Comparison of ENCODE assay signal across 8 cellular contexts in genomic region chr5:151158287-151158661, GRCh38. TPM values are rescaled to one million over a fixed set of nuclear protein-coding genes. Genes with fewer than 3 reads are reported as not detected.
DNase-seq lines count a peak whose midpoint lies in the region; ATAC-seq and TF ChIP-seq lines count a peak whose summit lies in the region.

No MANE protein-coding gene starts in this region.

- peaks cover 0 to 13% (median 5%) of the 10 kb centered on the region in 11 experiments; a peak in 10 of 22 replicates for H3K36me3 ChIP-seq in BLaER1 treated with 17β-estradiol and CSF1 and Interleukin-3, amounts not matched to agents 10 nM and 100 nM
- H3K36me3 ChIP-seq in brain microvascular endothelial cell (replicated peaks) (peaks cover 6% of the 10 kb centered on the region), mesenchymal stem cell (ENCODE audit: control insufficient read depth in 1 of 2, insufficient read depth in 2 of 2, low read depth in 1 of 2, low read length in 2 of 2) (peaks cover 0 to 9% of the 10 kb centered on the region in 2 experiments)

- H2BK15ac ChIP-seq in mesenchymal stem cell (ENCODE audit: low read depth, poor library complexity, severe bottlenecking): no peak overlapping the region

- H3K14ac ChIP-seq in mesenchymal stem cell (ENCODE audit: low read length in 2 of 2): no peak overlapping the region

- H3K27me3 ChIP-seq in BLaER1 treated with 17β-estradiol and CSF1 and Interleukin-3, amounts not matched to agents 10 nM and 100 nM: no peaks in the 10 kb centered on the region
- H3K27me3 ChIP-seq in brain microvascular endothelial cell (replicated peaks) (no peaks in the 10 kb centered on the region), mesenchymal stem cell (ENCODE audit: control insufficient read depth in 1 of 2, insufficient read depth in 1 of 2, low read length in 2 of 2) (no peaks in the 10 kb centered on the region)

- H2BK120ac ChIP-seq in mesenchymal stem cell (ENCODE audit: low read depth, low read length): no peak overlapping the region

- peak overlapping the region; percentile 73 to 91 (median 84) for H3K9ac ChIP-seq in BLaER1 treated with 17β-estradiol and CSF1 and Interleukin-3, amounts not matched to agents 10 nM and 100 nM
- H3K9ac ChIP-seq in mesenchymal stem cell (ENCODE audit: low read length): peak overlapping the region; percentile 95

- H3K4ac ChIP-seq in mesenchymal stem cell (ENCODE audit: low read depth in 1 of 2, low read length in 2 of 2): peak overlapping the region; percentile 9 to 73

- TF ChIP-seq CTCF in brain microvascular endothelial cell (IDR thresholded peaks at IDR 0.05; ENCODE audit: low read depth, low read length, missing control alignments): no peak

- no peak overlapping the region for H3K23ac ChIP-seq in mesenchymal stem cell (ENCODE audit: low read length in 2 of 2)

- in situ Hi-C loops in brain microvascular endothelial cell (cut with HindIII; ENCODE audit: low pct_ligation_motif_present, low sequenced_read_pairs): no loop called here

- no peaks in the 10 kb centered on the region for H3K79me1 ChIP-seq in mesenchymal stem cell (replicated peaks; ENCODE audit: low read length, poor library complexity, severe bottlenecking)

- DNase-seq in HuH-7 (ENCODE audit: low spot score) (peak; percentile 32), brain microvascular endothelial cell (peak; percentile 40), mesenchymal stem cell (no peak), NCI-H2029 (lab: John Stamatoyannopoulos, UW) (no peak), foreskin melanocyte (no peak), amygdala (lab: John Stamatoyannopoulos, UW) (no peak)

- peak overlapping the region; percentile 48 to 88 for H3K18ac ChIP-seq in mesenchymal stem cell (ENCODE audit: low read depth in 1 of 2, low read length in 2 of 2)

- no peak overlapping the region for H4K91ac ChIP-seq in mesenchymal stem cell (ENCODE audit: low read length)

- H3K4me2 ChIP-seq in BLaER1 treated with 17β-estradiol and CSF1 and Interleukin-3, amounts not matched to agents 10 nM and 100 nM: peak overlapping the region; percentile 89 to 99 (median 97)
- H3K4me2 ChIP-seq in mesenchymal stem cell (ENCODE audit: low read length, poor library complexity, severe bottlenecking): peak overlapping the region; percentile 88

- 13% methylated on average over 4 of the region's 6 CpGs for WGBS in mesenchymal stem cell

- no peak overlapping the region for H2BK12ac ChIP-seq in mesenchymal stem cell (ENCODE audit: low read length in 2 of 2)

- H2AK5ac ChIP-seq in mesenchymal stem cell (ENCODE audit: low read length, severe bottlenecking): no peak overlapping the region

- peak overlapping the region in 9 of 11 experiments; percentile 70 to 86 (median 79); a peak in 18 of 22 replicates for H3K27ac ChIP-seq in BLaER1 treated with 17β-estradiol and CSF1 and Interleukin-3, amounts not matched to agents 10 nM and 100 nM
- H3K27ac ChIP-seq in brain microvascular endothelial cell: no peak overlapping the region
- peak overlapping the region; percentile 62 for H3K27ac ChIP-seq in mesenchymal stem cell (ENCODE audit: low read length, poor library complexity, severe bottlenecking)

- peak overlapping the region; percentile 68 to 97 (median 81) for H3K4me3 ChIP-seq in BLaER1 treated with 17β-estradiol and CSF1 and Interleukin-3, amounts not matched to agents 10 nM and 100 nM
- H3K4me3 ChIP-seq in brain microvascular endothelial cell (ENCODE audit: low read depth, low read length) (peak overlapping the region; percentile 91), mesenchymal stem cell (ENCODE audit: insufficient read depth in 1 of 2, low read depth in 1 of 2, low read length in 2 of 2) (peak overlapping the region; percentile 94 to 97)

- ATAC-seq in GM21576 (IDR thresholded peaks at IDR 0.05; ENCODE audit: unreplicated experiment): no peak

- H2AFZ ChIP-seq in mesenchymal stem cell (ENCODE audit: low read depth, low read length): peak overlapping the region; percentile 78

- H3K9me3 ChIP-seq in BLaER1 treated with 17β-estradiol and CSF1 and Interleukin-3, amounts not matched to agents 10 nM and 100 nM (replicated peaks in 1 of 11): no peaks in the 10 kb centered on the region
- H3K9me3 ChIP-seq in mesenchymal stem cell (ENCODE audit: control insufficient read depth, low read length): no peaks in the 10 kb centered on the region

- no peak overlapping the region for H2BK5ac ChIP-seq in mesenchymal stem cell (ENCODE audit: low read depth, low read length, poor library complexity, severe bottlenecking)

- H4K8ac ChIP-seq in mesenchymal stem cell (ENCODE audit: low read length): no peak overlapping the region

- peaks cover 40 to 54% (median 51%) of the 10 kb centered on the region in 10 experiments for H3K4me1 ChIP-seq in BLaER1 treated with 17β-estradiol and CSF1 and Interleukin-3, amounts not matched to agents 10 nM and 100 nM
- peaks cover 20% of the 10 kb centered on the region for H3K4me1 ChIP-seq in mesenchymal stem cell (ENCODE audit: control insufficient read depth, insufficient read depth, low read depth, low read length)

- peaks cover 0 to 11% (median 0%) of the 10 kb centered on the region in 11 experiments; a peak in 3 of 22 replicates for H4K20me1 ChIP-seq in BLaER1 treated with 17β-estradiol and CSF1 and Interleukin-3, amounts not matched to agents 10 nM and 100 nM

RNA-seq across cellular contexts. Expression of gene ANXA6, which starts 0.7 kb away (rescaled TPM):
- polyA plus RNA-seq in mesenchymal stem cell (2013, experiment 1 of 2): 338 TPM
- polyA plus RNA-seq in mesenchymal stem cell (2013, experiment 2 of 2): 340 TPM

Comparison
In these comparisons a context has a peak if more than half of its experiments do, and no peak if none do; other contexts are left out.
1. DNase-seq: peak in HuH-7 (single experiment) and brain microvascular endothelial cell (single experiment); none in mesenchymal stem cell (single experiment), NCI-H2029 (single experiment), foreskin melanocyte (single experiment) and amygdala (0 of 56).
2. Peak in every context shown above with its lines, with median percentiles within 50 percentile points of each other: H3K4me3 ChIP-seq.